In the genomic region with DNA sequence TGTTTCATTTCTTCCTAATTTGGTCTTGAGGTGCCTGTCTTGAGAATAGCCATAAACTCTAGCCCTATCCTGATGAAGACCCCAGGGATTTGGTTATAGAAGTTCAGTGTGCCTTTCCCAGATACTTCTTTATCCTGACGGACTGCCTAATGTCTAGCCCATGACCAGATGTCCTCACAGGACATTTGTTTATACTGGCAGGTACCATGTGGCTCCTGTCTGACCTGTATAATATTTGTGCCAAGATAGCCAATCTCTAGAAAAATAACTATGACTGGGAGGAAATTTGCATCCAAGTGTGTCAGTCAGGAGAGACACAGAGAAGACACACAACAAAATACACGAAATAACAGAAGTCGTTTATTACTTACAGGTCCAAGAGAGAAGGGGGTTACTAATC, we compare ENCODE assay signal across 11 cellular contexts.
"Had no signal": no experiment of that assay in that cellular context is flagged by ENCODE, and none has a peak within 500 bp of the region (broad histone marks: within the 10 kb centered on the region; RNA-seq: fewer than 3 reads in every experiment).

No MANE protein-coding gene starts in this region.

- DNase-seq: GM23248, GOT3, H7, H9, HCEC 1CT, HFFc6 had no signal

- H3K9ac ChIP-seq: GM23248 had no signal

- ATAC-seq: GM23338, HCT116 had no signal

- FAIRE-seq: H1, H54 had no signal

- H3K4me2 ChIP-seq: GM23338 had no signal

- H3K36me3 ChIP-seq: HAP-1 had no signal

- H2AFZ ChIP-seq: GM23248, GM23338 had no signal

- H3K9me3 ChIP-seq: HAP-1 had no signal

- H3K4me1 ChIP-seq: HAP-1 had no signal

- H3K27ac ChIP-seq: GM23248 had no signal

- H3K4me3 ChIP-seq: GM23248, GM23338, HAP-1 had no signal
